1 cellular context compared by ENCODE assay signal in the genomic region with DNA sequence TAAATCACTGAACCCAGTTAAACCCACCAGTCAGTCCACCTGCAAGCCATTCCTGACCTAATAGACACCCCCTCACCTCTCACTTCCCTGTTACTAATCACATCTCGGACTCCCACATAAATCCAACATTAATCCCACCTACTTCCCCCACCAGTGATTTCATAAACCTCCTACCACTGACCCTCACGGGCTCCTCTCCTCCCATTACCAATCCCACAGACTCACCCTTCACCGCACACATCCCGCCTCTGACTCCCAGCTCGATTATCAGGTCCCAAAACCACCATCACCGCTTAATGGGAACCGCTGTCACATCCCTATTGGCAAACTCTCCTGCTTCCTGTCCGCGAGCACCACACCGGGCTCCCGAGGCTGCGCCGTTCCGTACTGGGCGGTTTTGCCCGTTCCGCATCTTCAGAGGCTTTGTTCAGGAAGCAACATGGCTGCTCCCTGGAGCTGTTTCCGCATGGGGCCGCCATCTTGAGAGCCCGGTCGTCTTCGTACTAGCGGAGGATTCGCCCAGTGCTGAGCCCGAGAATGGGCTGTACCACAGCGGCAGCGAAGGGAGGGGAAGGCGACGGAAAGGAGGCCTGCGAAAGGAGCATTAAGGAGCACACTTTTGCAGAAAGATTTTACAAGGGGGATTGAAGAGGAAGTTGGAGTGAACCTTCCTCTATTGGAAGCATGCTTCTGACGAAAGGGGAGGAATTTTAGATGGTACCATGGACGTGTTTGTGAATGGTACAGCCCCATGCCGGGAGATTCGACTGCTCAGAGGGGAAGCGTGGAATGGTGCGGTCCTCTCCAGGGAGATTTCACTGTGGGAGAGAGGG.
TF ChIP-seq lines count a peak whose summit lies in the region.

A gene (minus strand): TSS at position 502 of the 833 bp plus-strand sequence. CDS start 1,825 bp downstream, outside the sequence.

TF ChIP-seq in K562, 482 proteins besides CTCF, POLR2A, EP300 and RAD21 (continued from another document and continues in another):
- TF ChIP-seq, protein P1, sequence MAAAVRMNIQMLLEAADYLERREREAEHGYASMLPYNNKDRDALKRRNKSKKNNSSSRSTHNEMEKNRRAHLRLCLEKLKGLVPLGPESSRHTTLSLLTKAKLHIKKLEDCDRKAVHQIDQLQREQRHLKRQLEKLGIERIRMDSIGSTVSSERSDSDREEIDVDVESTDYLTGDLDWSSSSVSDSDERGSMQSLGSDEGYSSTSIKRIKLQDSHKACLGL (CRISPR knock-in tag; IDR thresholded peaks at IDR 0.05; ENCODE audit: borderline replicate concordance, poor library complexity, severe bottlenecking), result no peak
- TF ChIP-seq NR1H2 (CRISPR knock-in tag; IDR thresholded peaks at IDR 0.05) (no peak), POLR2AphosphoS2 (IDR thresholded peaks at IDR 0.05; ENCODE audit: low read length) (no peak), TRIM24 (IDR thresholded peaks at IDR 0.05) (peak; percentile 15 to 49; a peak in 3 of 4 replicates), ZC3H4 (CRISPR knock-in tag; IDR thresholded peaks at IDR 0.05; ENCODE audit: borderline replicate concordance) (no peak), ARID2 (IDR thresholded peaks at IDR 0.05) (no peak), SMARCC2 (IDR thresholded peaks at IDR 0.05; ENCODE audit: low read depth) (no peak), CSDE1 (IDR thresholded peaks at IDR 0.05) (peak in 1 of 2 experiments; percentile 93; a peak in 2 of 4 replicates), ATF7 (IDR thresholded peaks at IDR 0.05) (peak; percentile 100), MIER1 (IDR thresholded peaks at IDR 0.05; ENCODE audit: low read depth) (peak; percentile 79), SAFB (IDR thresholded peaks at IDR 0.05; ENCODE audit: borderline replicate concordance, low read depth, low read length) (no peak), TOE1 (IDR thresholded peaks at IDR 0.05; ENCODE audit: borderline replicate concordance) (peak; percentile 96), TOE1 (CRISPR knock-in tag; IDR thresholded peaks at IDR 0.05; ENCODE audit: borderline replicate concordance, low read depth) (no peak), NRF1 (conservative IDR thresholded peaks at IDR 0.05 in 1 of 2, IDR thresholded peaks at IDR 0.05 in 1 of 2) (peak; percentile 80 to 84), PHF8 (IDR thresholded peaks at IDR 0.05; ENCODE audit: borderline replicate concordance, low read length) (peak; percentile 67), NONO (IDR thresholded peaks at IDR 0.05; ENCODE audit: low read depth in 2 of 2, low read length in 1 of 2) (peak in 1 of 2 experiments; percentile 99; a peak in 2 of 4 replicates), ZNF165 (CRISPR knock-in tag; IDR thresholded peaks at IDR 0.05; ENCODE audit: borderline replicate concordance) (no peak), ZNF197 (CRISPR knock-in tag; IDR thresholded peaks at IDR 0.05; ENCODE audit: low read depth) (peak; percentile 91), HDAC8 (tag; IDR thresholded peaks at IDR 0.05) (peak; percentile 80; the same call in 1 of the 2 replicates), HCFC1 (IDR thresholded peaks at IDR 0.05; ENCODE audit: low read depth, low read length) (peak; percentile 82), PCBP1 (IDR thresholded peaks at IDR 0.05; ENCODE audit: low read depth, low read length, poor library complexity, severe bottlenecking) (no peak), ZNF263 (CRISPR knock-in tag; IDR thresholded peaks at IDR 0.05; ENCODE audit: borderline replicate concordance) (peak; percentile 48; the same call in 1 of the 2 replicates), ZNF232 (CRISPR knock-in tag; IDR thresholded peaks at IDR 0.05) (no peak), ZNF77 (CRISPR knock-in tag; IDR thresholded peaks at IDR 0.05) (no peak), PHF20 (IDR thresholded peaks at IDR 0.05; ENCODE audit: partially characterized antibody) (peak; percentile 94), DACH1 (IDR thresholded peaks at IDR 0.05; ENCODE audit: partially characterized antibody) (no peak), CCAR2 (IDR thresholded peaks at IDR 0.05; ENCODE audit: low read depth, low read length) (no peak), FOXJ2 (tag; IDR thresholded peaks at IDR 0.05) (0 out of 2 replicates have a peak, but pooled peaks have one; percentile 48), POLR3G (IDR thresholded peaks at IDR 0.05; ENCODE audit: extremely low read depth, insufficient read length, insufficient replicate concordance) (no peak), OTX1 (CRISPR knock-in tag; IDR thresholded peaks at IDR 0.05) (peak; percentile 50), TRIM28 (IDR thresholded peaks at IDR 0.05) (peak; percentile 16; the same call in 1 of the 2 replicates), ZNF444 (CRISPR knock-in tag; IDR thresholded peaks at IDR 0.05) (no peak), SIRT6 (IDR thresholded peaks at IDR 0.05; ENCODE audit: low read depth, low read length) (no peak), ZNF408 (CRISPR knock-in tag; IDR thresholded peaks at IDR 0.05; ENCODE audit: low read depth) (no peak)
- TF ChIP-seq, protein P2, sequence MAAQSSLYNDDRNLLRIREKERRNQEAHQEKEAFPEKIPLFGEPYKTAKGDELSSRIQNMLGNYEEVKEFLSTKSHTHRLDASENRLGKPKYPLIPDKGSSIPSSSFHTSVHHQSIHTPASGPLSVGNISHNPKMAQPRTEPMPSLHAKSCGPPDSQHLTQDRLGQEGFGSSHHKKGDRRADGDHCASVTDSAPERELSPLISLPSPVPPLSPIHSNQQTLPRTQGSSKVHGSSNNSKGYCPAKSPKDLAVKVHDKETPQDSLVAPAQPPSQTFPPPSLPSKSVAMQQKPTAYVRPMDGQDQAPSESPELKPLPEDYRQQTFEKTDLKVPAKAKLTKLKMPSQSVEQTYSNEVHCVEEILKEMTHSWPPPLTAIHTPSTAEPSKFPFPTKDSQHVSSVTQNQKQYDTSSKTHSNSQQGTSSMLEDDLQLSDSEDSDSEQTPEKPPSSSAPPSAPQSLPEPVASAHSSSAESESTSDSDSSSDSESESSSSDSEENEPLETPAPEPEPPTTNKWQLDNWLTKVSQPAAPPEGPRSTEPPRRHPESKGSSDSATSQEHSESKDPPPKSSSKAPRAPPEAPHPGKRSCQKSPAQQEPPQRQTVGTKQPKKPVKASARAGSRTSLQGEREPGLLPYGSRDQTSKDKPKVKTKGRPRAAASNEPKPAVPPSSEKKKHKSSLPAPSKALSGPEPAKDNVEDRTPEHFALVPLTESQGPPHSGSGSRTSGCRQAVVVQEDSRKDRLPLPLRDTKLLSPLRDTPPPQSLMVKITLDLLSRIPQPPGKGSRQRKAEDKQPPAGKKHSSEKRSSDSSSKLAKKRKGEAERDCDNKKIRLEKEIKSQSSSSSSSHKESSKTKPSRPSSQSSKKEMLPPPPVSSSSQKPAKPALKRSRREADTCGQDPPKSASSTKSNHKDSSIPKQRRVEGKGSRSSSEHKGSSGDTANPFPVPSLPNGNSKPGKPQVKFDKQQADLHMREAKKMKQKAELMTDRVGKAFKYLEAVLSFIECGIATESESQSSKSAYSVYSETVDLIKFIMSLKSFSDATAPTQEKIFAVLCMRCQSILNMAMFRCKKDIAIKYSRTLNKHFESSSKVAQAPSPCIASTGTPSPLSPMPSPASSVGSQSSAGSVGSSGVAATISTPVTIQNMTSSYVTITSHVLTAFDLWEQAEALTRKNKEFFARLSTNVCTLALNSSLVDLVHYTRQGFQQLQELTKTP (IDR thresholded peaks at IDR 0.05; ENCODE audit: low read depth in 1 of 2, partially characterized antibody in 2 of 2), result peak in 1 of 2 experiments; percentile 66
- TF ChIP-seq, protein P3, sequence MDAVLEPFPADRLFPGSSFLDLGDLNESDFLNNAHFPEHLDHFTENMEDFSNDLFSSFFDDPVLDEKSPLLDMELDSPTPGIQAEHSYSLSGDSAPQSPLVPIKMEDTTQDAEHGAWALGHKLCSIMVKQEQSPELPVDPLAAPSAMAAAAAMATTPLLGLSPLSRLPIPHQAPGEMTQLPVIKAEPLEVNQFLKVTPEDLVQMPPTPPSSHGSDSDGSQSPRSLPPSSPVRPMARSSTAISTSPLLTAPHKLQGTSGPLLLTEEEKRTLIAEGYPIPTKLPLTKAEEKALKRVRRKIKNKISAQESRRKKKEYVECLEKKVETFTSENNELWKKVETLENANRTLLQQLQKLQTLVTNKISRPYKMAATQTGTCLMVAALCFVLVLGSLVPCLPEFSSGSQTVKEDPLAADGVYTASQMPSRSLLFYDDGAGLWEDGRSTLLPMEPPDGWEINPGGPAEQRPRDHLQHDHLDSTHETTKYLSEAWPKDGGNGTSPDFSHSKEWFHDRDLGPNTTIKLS (IDR thresholded peaks at IDR 0.05; ENCODE audit: borderline replicate concordance, low read depth), result peak; percentile 44
- TF ChIP-seq, protein P4, sequence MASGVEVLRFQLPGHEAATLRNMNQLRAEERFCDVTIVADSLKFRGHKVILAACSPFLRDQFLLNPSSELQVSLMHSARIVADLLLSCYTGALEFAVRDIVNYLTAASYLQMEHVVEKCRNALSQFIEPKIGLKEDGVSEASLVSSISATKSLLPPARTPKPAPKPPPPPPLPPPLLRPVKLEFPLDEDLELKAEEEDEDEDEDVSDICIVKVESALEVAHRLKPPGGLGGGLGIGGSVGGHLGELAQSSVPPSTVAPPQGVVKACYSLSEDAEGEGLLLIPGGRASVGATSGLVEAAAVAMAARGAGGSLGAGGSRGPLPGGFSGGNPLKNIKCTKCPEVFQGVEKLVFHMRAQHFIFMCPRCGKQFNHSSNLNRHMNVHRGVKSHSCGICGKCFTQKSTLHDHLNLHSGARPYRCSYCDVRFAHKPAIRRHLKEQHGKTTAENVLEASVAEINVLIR (CRISPR knock-in tag; IDR thresholded peaks at IDR 0.05), result 0 out of 2 replicates have a peak, but pooled peaks have one; percentile 10
- TF ChIP-seq, protein P5, sequence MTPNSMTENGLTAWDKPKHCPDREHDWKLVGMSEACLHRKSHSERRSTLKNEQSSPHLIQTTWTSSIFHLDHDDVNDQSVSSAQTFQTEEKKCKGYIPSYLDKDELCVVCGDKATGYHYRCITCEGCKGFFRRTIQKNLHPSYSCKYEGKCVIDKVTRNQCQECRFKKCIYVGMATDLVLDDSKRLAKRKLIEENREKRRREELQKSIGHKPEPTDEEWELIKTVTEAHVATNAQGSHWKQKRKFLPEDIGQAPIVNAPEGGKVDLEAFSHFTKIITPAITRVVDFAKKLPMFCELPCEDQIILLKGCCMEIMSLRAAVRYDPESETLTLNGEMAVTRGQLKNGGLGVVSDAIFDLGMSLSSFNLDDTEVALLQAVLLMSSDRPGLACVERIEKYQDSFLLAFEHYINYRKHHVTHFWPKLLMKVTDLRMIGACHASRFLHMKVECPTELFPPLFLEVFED (CRISPR knock-in tag; conservative IDR thresholded peaks at IDR 0.05), result peak; percentile 50; the same call in 1 of the 2 replicates
- TF ChIP-seq, protein P6, sequence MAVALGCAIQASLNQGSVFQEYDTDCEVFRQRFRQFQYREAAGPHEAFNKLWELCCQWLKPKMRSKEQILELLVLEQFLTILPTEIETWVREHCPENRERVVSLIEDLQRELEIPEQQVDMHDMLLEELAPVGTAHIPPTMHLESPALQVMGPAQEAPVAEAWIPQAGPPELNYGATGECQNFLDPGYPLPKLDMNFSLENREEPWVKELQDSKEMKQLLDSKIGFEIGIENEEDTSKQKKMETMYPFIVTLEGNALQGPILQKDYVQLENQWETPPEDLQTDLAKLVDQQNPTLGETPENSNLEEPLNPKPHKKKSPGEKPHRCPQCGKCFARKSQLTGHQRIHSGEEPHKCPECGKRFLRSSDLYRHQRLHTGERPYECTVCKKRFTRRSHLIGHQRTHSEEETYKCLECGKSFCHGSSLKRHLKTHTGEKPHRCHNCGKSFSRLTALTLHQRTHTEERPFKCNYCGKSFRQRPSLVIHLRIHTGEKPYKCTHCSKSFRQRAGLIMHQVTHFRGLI (CRISPR knock-in tag; IDR thresholded peaks at IDR 0.05), result no peak
- TF ChIP-seq, protein P7, sequence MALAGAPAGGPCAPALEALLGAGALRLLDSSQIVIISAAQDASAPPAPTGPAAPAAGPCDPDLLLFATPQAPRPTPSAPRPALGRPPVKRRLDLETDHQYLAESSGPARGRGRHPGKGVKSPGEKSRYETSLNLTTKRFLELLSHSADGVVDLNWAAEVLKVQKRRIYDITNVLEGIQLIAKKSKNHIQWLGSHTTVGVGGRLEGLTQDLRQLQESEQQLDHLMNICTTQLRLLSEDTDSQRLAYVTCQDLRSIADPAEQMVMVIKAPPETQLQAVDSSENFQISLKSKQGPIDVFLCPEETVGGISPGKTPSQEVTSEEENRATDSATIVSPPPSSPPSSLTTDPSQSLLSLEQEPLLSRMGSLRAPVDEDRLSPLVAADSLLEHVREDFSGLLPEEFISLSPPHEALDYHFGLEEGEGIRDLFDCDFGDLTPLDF (CRISPR knock-in tag; IDR thresholded peaks at IDR 0.05), result no peak; the same call in 1 of the 2 replicates
- TF ChIP-seq, protein P8, sequence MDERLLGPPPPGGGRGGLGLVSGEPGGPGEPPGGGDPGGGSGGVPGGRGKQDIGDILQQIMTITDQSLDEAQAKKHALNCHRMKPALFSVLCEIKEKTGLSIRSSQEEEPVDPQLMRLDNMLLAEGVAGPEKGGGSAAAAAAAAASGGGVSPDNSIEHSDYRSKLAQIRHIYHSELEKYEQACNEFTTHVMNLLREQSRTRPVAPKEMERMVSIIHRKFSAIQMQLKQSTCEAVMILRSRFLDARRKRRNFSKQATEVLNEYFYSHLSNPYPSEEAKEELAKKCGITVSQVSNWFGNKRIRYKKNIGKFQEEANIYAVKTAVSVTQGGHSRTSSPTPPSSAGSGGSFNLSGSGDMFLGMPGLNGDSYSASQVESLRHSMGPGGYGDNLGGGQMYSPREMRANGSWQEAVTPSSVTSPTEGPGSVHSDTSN (CRISPR knock-in tag; IDR thresholded peaks at IDR 0.05; ENCODE audit: low read depth), result no peak
- TF ChIP-seq, protein P8 (tag; conservative IDR thresholded peaks at IDR 0.05; ENCODE audit: low read depth), result 0 out of 2 replicates have a peak, but pooled peaks have one; percentile 25
- TF ChIP-seq, protein P9, sequence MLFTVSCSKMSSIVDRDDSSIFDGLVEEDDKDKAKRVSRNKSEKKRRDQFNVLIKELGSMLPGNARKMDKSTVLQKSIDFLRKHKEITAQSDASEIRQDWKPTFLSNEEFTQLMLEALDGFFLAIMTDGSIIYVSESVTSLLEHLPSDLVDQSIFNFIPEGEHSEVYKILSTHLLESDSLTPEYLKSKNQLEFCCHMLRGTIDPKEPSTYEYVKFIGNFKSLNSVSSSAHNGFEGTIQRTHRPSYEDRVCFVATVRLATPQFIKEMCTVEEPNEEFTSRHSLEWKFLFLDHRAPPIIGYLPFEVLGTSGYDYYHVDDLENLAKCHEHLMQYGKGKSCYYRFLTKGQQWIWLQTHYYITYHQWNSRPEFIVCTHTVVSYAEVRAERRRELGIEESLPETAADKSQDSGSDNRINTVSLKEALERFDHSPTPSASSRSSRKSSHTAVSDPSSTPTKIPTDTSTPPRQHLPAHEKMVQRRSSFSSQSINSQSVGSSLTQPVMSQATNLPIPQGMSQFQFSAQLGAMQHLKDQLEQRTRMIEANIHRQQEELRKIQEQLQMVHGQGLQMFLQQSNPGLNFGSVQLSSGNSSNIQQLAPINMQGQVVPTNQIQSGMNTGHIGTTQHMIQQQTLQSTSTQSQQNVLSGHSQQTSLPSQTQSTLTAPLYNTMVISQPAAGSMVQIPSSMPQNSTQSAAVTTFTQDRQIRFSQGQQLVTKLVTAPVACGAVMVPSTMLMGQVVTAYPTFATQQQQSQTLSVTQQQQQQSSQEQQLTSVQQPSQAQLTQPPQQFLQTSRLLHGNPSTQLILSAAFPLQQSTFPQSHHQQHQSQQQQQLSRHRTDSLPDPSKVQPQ (CRISPR knock-in tag; IDR thresholded peaks at IDR 0.05; ENCODE audit: borderline replicate concordance), result no peak
